Comparison of ENCODE assay signal across 2 cellular contexts in genomic region chr11:9814108-9814507, GRCh38.
TF ChIP-seq lines count a peak whose summit lies in the region.

No MANE protein-coding gene starts in this region.

TF ChIP-seq in SK-N-SH treated with all-trans-retinoic acid at 6 μM for 48 hours, 23 proteins besides CTCF, POLR2A, EP300 and RAD21 (continued from another document):
- no peak for TF ChIP-seq TSHZ2 (CRISPR knock-in tag; IDR thresholded peaks at IDR 0.05)
- TF ChIP-seq ESRRG (CRISPR knock-in tag; IDR thresholded peaks at IDR 0.05) = no peak
- TF ChIP-seq GLIS3 (CRISPR knock-in tag; IDR thresholded peaks at IDR 0.05) = no peak
- no peak for TF ChIP-seq RARB (CRISPR knock-in tag; IDR thresholded peaks at IDR 0.05)
- no peak for TF ChIP-seq ARNTL (CRISPR knock-in tag; IDR thresholded peaks at IDR 0.05; ENCODE audit: borderline replicate concordance, low read depth)
- TF ChIP-seq ZFP30 (CRISPR knock-in tag; IDR thresholded peaks at IDR 0.05) = no peak
- TF ChIP-seq TOX (CRISPR knock-in tag; IDR thresholded peaks at IDR 0.05; ENCODE audit: borderline replicate concordance) = no peak
- no peak for TF ChIP-seq CSDC2 (CRISPR knock-in tag; IDR thresholded peaks at IDR 0.05)
- TF ChIP-seq ISL1 (CRISPR knock-in tag; IDR thresholded peaks at IDR 0.05) = peak; percentile 67
- no peak for TF ChIP-seq POU6F1 (CRISPR knock-in tag; IDR thresholded peaks at IDR 0.05; ENCODE audit: borderline replicate concordance, low read depth)
- no peak for TF ChIP-seq CREB5 (CRISPR knock-in tag; IDR thresholded peaks at IDR 0.05; ENCODE audit: low read depth)
- TF ChIP-seq OSR1 (CRISPR knock-in tag; IDR thresholded peaks at IDR 0.05) = no peak

TF ChIP-seq in SK-N-SH, 30 proteins besides CTCF, POLR2A, EP300 and RAD21 (continued from another document):
- TF ChIP-seq, protein P1, sequence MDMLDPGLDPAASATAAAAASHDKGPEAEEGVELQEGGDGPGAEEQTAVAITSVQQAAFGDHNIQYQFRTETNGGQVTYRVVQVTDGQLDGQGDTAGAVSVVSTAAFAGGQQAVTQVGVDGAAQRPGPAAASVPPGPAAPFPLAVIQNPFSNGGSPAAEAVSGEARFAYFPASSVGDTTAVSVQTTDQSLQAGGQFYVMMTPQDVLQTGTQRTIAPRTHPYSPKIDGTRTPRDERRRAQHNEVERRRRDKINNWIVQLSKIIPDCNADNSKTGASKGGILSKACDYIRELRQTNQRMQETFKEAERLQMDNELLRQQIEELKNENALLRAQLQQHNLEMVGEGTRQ (IDR thresholded peaks at IDR 0.05; ENCODE audit: borderline replicate concordance, low read depth, low read length) = no peak
- TF ChIP-seq TAF1 (IDR thresholded peaks at IDR 0.05; ENCODE audit: borderline replicate concordance, low read depth, low read length) (no peak), GATA2 (CRISPR knock-in tag; IDR thresholded peaks at IDR 0.05) (no peak), RXRA (IDR thresholded peaks at IDR 0.05; ENCODE audit: borderline replicate concordance, low read depth) (no peak), ZBTB33 (IDR thresholded peaks at IDR 0.05; ENCODE audit: borderline replicate concordance, low read depth) (no peak), TEAD4 (IDR thresholded peaks at IDR 0.05; ENCODE audit: borderline replicate concordance, insufficient read depth) (no peak), RCOR1 (IDR thresholded peaks at IDR 0.05; ENCODE audit: low read length) (no peak), SIN3A (IDR thresholded peaks at IDR 0.05; ENCODE audit: borderline replicate concordance, low read depth, low read length) (no peak), FOXJ3 (CRISPR knock-in tag; IDR thresholded peaks at IDR 0.05) (no peak), NRF1 (IDR thresholded peaks at IDR 0.05; ENCODE audit: low read depth, low read length) (no peak), SMC3 (IDR thresholded peaks at IDR 0.05; ENCODE audit: low read depth, low read length) (no peak), RFX5 (IDR thresholded peaks at IDR 0.05; ENCODE audit: low read length) (no peak)
- TF ChIP-seq, protein P2, sequence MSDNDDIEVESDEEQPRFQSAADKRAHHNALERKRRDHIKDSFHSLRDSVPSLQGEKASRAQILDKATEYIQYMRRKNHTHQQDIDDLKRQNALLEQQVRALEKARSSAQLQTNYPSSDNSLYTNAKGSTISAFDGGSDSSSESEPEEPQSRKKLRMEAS (IDR thresholded peaks at IDR 0.05; ENCODE audit: low read depth) = no peak
